ENCODE assay signal across 18 cellular contexts in the genomic region with DNA sequence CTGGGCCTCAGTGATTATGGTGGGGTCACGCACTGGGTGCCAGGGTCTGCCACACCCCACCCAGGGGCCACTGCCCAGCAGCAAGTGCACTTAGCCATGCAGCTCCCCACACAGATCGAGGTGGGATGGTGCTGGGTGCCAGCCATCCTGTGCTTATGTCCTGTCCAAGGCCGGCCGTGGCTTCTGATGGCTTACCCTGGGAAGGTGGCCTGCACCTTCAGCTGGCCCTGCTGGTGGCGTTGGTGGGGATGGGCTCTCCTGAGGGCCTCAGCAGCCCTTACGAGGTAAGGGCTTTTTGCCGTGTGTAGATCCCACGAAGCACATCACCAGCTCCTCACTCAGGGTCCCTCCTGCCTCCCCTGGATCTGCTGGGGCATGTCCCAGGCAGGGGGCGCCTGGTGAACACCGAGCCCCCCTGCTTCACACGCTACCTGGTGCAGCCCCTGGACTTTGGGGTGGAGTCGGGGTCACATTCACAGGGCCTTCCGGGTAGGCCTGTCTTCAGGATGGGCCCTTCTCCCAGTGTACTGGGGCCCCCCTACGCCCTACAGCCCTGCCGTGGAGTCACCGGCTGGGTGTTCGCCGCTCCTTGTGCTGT. TPM values are rescaled to one million over a fixed set of nuclear protein-coding genes. Genes with fewer than 3 reads are reported as not detected.
A peak's percentile ranks its signal among the peaks of the same experiment; 100 is the strongest.
DNase-seq lines count a peak whose midpoint lies in the region; FAIRE-seq and TF ChIP-seq lines count a peak whose summit lies in the region.
"Had no signal": no experiment of that assay in that cellular context is flagged by ENCODE, and none has a peak within 500 bp of the region (broad histone marks: within the 10 kb centered on the region; RNA-seq: fewer than 3 reads in every experiment).

No MANE protein-coding gene starts in this region.

- H3K23me2 ChIP-seq in H9 (ENCODE audit: insufficient read length, low read depth, low read length, poor library complexity, severe bottlenecking) (no peaks in the 10 kb centered on the region), H1 (ENCODE audit: low read depth, low read length) (no peaks in the 10 kb centered on the region)

- H3K56ac ChIP-seq in H9 (ENCODE audit: insufficient read length, low read depth, low read length) (no peak overlapping the region), H1 (replicated peaks; ENCODE audit: insufficient read length, low read depth, low read length) (no peak overlapping the region)

- H3K4ac ChIP-seq in H9 (ENCODE audit: low read depth, low read length) (no peak overlapping the region), H1 (replicated peaks; ENCODE audit: insufficient read length, low read depth, low read length) (no peak overlapping the region), neuronal stem cell (ENCODE audit: low read length) (peak overlapping the region; percentile 66)

- H3K27ac ChIP-seq in H9 (ENCODE audit: insufficient read length, low read depth, low read length), result no peak overlapping the region
- H3K27ac ChIP-seq in H1 (ENCODE audit: low read depth, low read length), result no peak overlapping the region
- no peak overlapping the region for H3K27ac ChIP-seq in neuronal stem cell (replicated peaks; ENCODE audit: low read length)
- H3K27ac ChIP-seq in substantia nigra (ENCODE audit: low read depth, low read length, poor library complexity, severe bottlenecking), result no peak overlapping the region
- no peak overlapping the region for H3K27ac ChIP-seq in tibial artery
- H3K27ac ChIP-seq: 22Rv1, C4-2B had no signal

- H3K9ac ChIP-seq in H9 (ENCODE audit: extremely low read depth, insufficient read length, low read length) (no peak overlapping the region), H1 (replicated peaks in 1 of 4; ENCODE audit: extremely low read depth in 1 of 4, low read depth in 3 of 4, low read length in 3 of 4) (no peak overlapping the region), neuronal stem cell (ENCODE audit: low read depth, low read length, poor library complexity) (peak overlapping the region; percentile 60)

- peak overlapping the region; percentile 56 for H3K27ac Mint-ChIP-seq in activated naive CD4-positive, alpha-beta T cell treated with anti-CD3 and anti-CD28 coated beads for 36 hours
- peak overlapping the region in 1 of 3 experiments; percentile 82; a peak in 2 of 7 replicates for H3K27ac Mint-ChIP-seq in H9
- H3K27ac Mint-ChIP-seq: CD4-positive, alpha-beta memory T cell had no signal

- 0 out of 4 replicates have a peak, but pooled peaks of 1 of the 2 experiments have one; percentile 8 for TF ChIP-seq RAD21 in H1 (IDR thresholded peaks at IDR 0.05 in 1 of 2, conservative IDR thresholded peaks at IDR 0.05 in 1 of 2; ENCODE audit: low read depth in 2 of 2, low read length in 2 of 2)

- no peaks in the 10 kb centered on the region for H3K4me1 Mint-ChIP-seq in activated naive CD4-positive, alpha-beta T cell treated with anti-CD3 and anti-CD28 coated beads for 36 hours (ENCODE audit: low read depth)
- peaks cover 12 to 18% of the 10 kb centered on the region in 2 experiments for H3K4me1 Mint-ChIP-seq in H9

- H3K14ac ChIP-seq in H9 (ENCODE audit: insufficient read depth, low read length) (no peak overlapping the region), H1 (ENCODE audit: insufficient read length) (no peak overlapping the region), neuronal stem cell (ENCODE audit: low read length) (peak overlapping the region; percentile 94)

- H2BK20ac ChIP-seq in H9 (ENCODE audit: low read depth, low read length, poor library complexity, severe bottlenecking), result no peak overlapping the region
- no peak overlapping the region for H2BK20ac ChIP-seq in H1 (ENCODE audit: low read length)

- H3K9me3 Mint-ChIP-seq in activated naive CD4-positive, alpha-beta T cell treated with anti-CD3 and anti-CD28 coated beads for 36 hours, result no peaks in the 10 kb centered on the region
- no peaks in the 10 kb centered on the region for H3K9me3 Mint-ChIP-seq in H9
- H3K9me3 Mint-ChIP-seq: CD4-positive, alpha-beta memory T cell had no signal

- H2BK12ac ChIP-seq in H9 (ENCODE audit: insufficient read length, low read depth, low read length) (no peak overlapping the region), H1 (ENCODE audit: low read depth, low read length) (no peak overlapping the region; the same call in 1 of the 2 replicates), neuronal stem cell (ENCODE audit: low read length) (peak overlapping the region; percentile 58)

- H4K91ac ChIP-seq in H9 (ENCODE audit: insufficient read length, low read depth, low read length), result no peak overlapping the region
- peak overlapping the region; percentile 11 for H4K91ac ChIP-seq in H1 (replicated peaks; ENCODE audit: insufficient read length, low read length)
- H4K91ac ChIP-seq in neuronal stem cell (ENCODE audit: low read depth, low read length, poor library complexity), result no peak overlapping the region

- no peak for FAIRE-seq in H1 (lab: Jason Lieb, UNC)
- FAIRE-seq: G401.6, GM12891, H54 had no signal

- no peak overlapping the region for H3T11ph ChIP-seq in H9 (ENCODE audit: low read length)

- H3K36me3 ChIP-seq in H1 (ENCODE audit: control insufficient read depth in 2 of 4, insufficient read depth in 4 of 4, low read length in 3 of 4) (no peaks in the 10 kb centered on the region; a peak in 1 of 8 replicates), neuronal stem cell (replicated peaks in 1 of 2; ENCODE audit: control insufficient read depth in 2 of 2, insufficient read depth in 2 of 2, low read length in 2 of 2) (no peaks in the 10 kb centered on the region), tibial artery (peaks cover 0 to 8% (median 0%) of the 10 kb centered on the region in 3 donors)

- H2BK15ac ChIP-seq in H9 (ENCODE audit: low read depth, low read length), result no peak overlapping the region
- H2BK15ac ChIP-seq in H1 (ENCODE audit: low read length), result no peak overlapping the region
- no peak overlapping the region for H2BK15ac ChIP-seq in neuronal stem cell (ENCODE audit: low read length)

- CTCF ChIA-PET in activated naive CD4-positive, alpha-beta T cell treated with anti-CD3 and anti-CD28 coated beads for 36 hours (lab: Charles Lee), result no interaction called here
- CTCF ChIA-PET in H1 (lab: Charles Lee; ENCODE audit: partially characterized antibody), result interaction anchor here (0.6 to 1.9 kb wide), 8 partner anchors 9 to 279 kb away, joined by 3 to 7 read pairs (median 4); no protein-coding TSS in a partner anchor

- H3K4me1 ChIP-seq in H9 (ENCODE audit: insufficient read depth, low read length) (no peaks in the 10 kb centered on the region), H1 (replicated peaks in 1 of 4; ENCODE audit: control insufficient read depth in 3 of 4, insufficient read depth in 4 of 4, low read length in 3 of 4) (peaks cover 0 to 3% (median 0%) of the 10 kb centered on the region in 4 experiments; a peak in 1 of 7 replicates), neuronal stem cell (ENCODE audit: control insufficient read depth in 2 of 2, insufficient read depth in 1 of 2, low read depth in 1 of 2, low read length in 2 of 2) (no peaks in the 10 kb centered on the region), tibial artery (peaks cover 0 to 4% (median 0%) of the 10 kb centered on the region in 4 donors)

- no peaks in the 10 kb centered on the region for H3K79me1 ChIP-seq in H9 (ENCODE audit: insufficient read depth, low read depth, low read length, poor library complexity, severe bottlenecking)
- H3K79me1 ChIP-seq in H1 (ENCODE audit: low read depth, low read length), result no peaks in the 10 kb centered on the region
- H3K79me1 ChIP-seq in neuronal stem cell (ENCODE audit: low read depth, low read length), result peaks cover 9% of the 10 kb centered on the region

- no peak overlapping the region for H3K4me3 Mint-ChIP-seq in activated naive CD4-positive, alpha-beta T cell treated with anti-CD3 and anti-CD28 coated beads for 36 hours
- H3K4me3 Mint-ChIP-seq in H9, result no peak overlapping the region

- no peaks in the 10 kb centered on the region for H3K36me3 Mint-ChIP-seq in activated naive CD4-positive, alpha-beta T cell treated with anti-CD3 and anti-CD28 coated beads for 36 hours (ENCODE audit: low read depth)
- H3K36me3 Mint-ChIP-seq in H9 (ENCODE audit: insufficient read depth in 1 of 3, low read depth in 3 of 3), result peaks cover 0 to 3% (median 0%) of the 10 kb centered on the region in 3 experiments; a peak in 1 of 7 replicates

- H3K4me2 ChIP-seq in H9 (ENCODE audit: insufficient read depth, insufficient read length, low read length), result no peak overlapping the region
- H3K4me2 ChIP-seq in H1 (ENCODE audit: insufficient read depth in 1 of 2, low read depth in 2 of 2, low read length in 2 of 2), result no peak overlapping the region
- H3K4me2 ChIP-seq in neuronal stem cell (ENCODE audit: insufficient read depth, low read length, poor library complexity, severe bottlenecking), result no peak overlapping the region

- no peaks in the 10 kb centered on the region for H3K27me3 Mint-ChIP-seq in activated naive CD4-positive, alpha-beta T cell treated with anti-CD3 and anti-CD28 coated beads for 36 hours (ENCODE audit: low read depth)
- peaks cover 2% of the 10 kb centered on the region; the same call in 1 of the 2 replicates for H3K27me3 Mint-ChIP-seq in H9 (ENCODE audit: low read depth)
- H3K27me3 Mint-ChIP-seq: CD4-positive, alpha-beta memory T cell had no signal

- no peaks in the 10 kb centered on the region for H3K9me3 ChIP-seq in H9 (ENCODE audit: control insufficient read depth, low read depth, low read length)
- H3K9me3 ChIP-seq in H1 (ENCODE audit: insufficient read depth in 2 of 2, low read depth in 1 of 2, low read length in 1 of 2), result no peaks in the 10 kb centered on the region
- no peaks in the 10 kb centered on the region for H3K9me3 ChIP-seq in neuronal stem cell (replicated peaks in 1 of 2; ENCODE audit: control insufficient read depth in 2 of 2, insufficient read depth in 1 of 2, low read depth in 1 of 2, low read length in 2 of 2)
- no peaks in the 10 kb centered on the region for H3K9me3 ChIP-seq in tibial artery

- H3K79me2 ChIP-seq in H9 (ENCODE audit: insufficient read depth, low read length), result no peaks in the 10 kb centered on the region
- no peaks in the 10 kb centered on the region for H3K79me2 ChIP-seq in H1 (ENCODE audit: control insufficient read depth in 1 of 2, insufficient read depth in 2 of 2, low read length in 2 of 2)

- H4K20me1 ChIP-seq in H9 (ENCODE audit: control insufficient read depth, insufficient read depth, insufficient read length) (no peaks in the 10 kb centered on the region), H1 (replicated peaks in 1 of 2; ENCODE audit: control insufficient read depth in 1 of 2, insufficient read depth in 2 of 2, low read length in 2 of 2) (peaks cover 4 to 6% of the 10 kb centered on the region in 2 experiments)

- intact Hi-C loops in activated naive CD4-positive, alpha-beta T cell treated with anti-CD3 and anti-CD28 coated beads for 36 hours (cut with micrococcal nuclease), result no loop called here
- intact Hi-C loops in tibial artery (cut with DNase I; ENCODE audit: low total_unique reads), result no loop called here

- DNase-seq in activated naive CD4-positive, alpha-beta T cell treated with anti-CD3 and anti-CD28 coated beads for 36 hours, result no peak
- DNase-seq in activated naive CD4-positive, alpha-beta T cell treated with anti-CD3 and anti-CD28 coated beads, Interleukin-2, amount 50 U/mL, for 16 hours, result no peak
- peak; percentile 28 for DNase-seq in H9
- DNase-seq in H1 (ENCODE audit: low read depth in 1 of 2, low spot score in 2 of 2), result no peak
- no peak for DNase-seq in neuronal stem cell (ENCODE audit: low spot score)
- DNase-seq in substantia nigra (lab: John Stamatoyannopoulos, UW), result no peak
- no peak for DNase-seq in tibial artery
- no peak for DNase-seq in AG08395 (ENCODE audit: low spot score)
- DNase-seq: CD4-positive, alpha-beta memory T cell; DMS153; DMS79 treated with DMSO at 0.1 percent for 48 hours; EL; IMR-90 had no signal

- H2BK120ac ChIP-seq in H9 (ENCODE audit: low read depth, low read length, poor library complexity, severe bottlenecking), result no peak overlapping the region
- H2BK120ac ChIP-seq in H1 (replicated peaks; ENCODE audit: low read depth, low read length), result no peak overlapping the region
- H2BK120ac ChIP-seq in neuronal stem cell (ENCODE audit: low read depth, low read length), result no peak overlapping the region

- no peak overlapping the region for H4K5ac ChIP-seq in H9 (ENCODE audit: insufficient read length, low read depth, low read length)
- no peak overlapping the region for H4K5ac ChIP-seq in H1 (ENCODE audit: insufficient read length, low read depth, low read length)

- H3K27me3 ChIP-seq in H9 (ENCODE audit: insufficient read depth, low read length) (no peaks in the 10 kb centered on the region), H1 (replicated peaks in 1 of 4; ENCODE audit: control insufficient read depth in 3 of 4, extremely low read depth in 1 of 4, insufficient read depth in 3 of 4, low read length in 3 of 4) (no peaks in the 10 kb centered on the region), neuronal stem cell (ENCODE audit: control insufficient read depth in 3 of 3, insufficient read depth in 3 of 3, low read depth in 1 of 3, low read length in 3 of 3) (no peaks in the 10 kb centered on the region), tibial artery (no peaks in the 10 kb centered on the region)

- H3K23ac ChIP-seq in H9 (ENCODE audit: insufficient read length, low read depth, low read length) (no peak overlapping the region), H1 (ENCODE audit: insufficient read length) (no peak overlapping the region), neuronal stem cell (ENCODE audit: low read depth, low read length, poor library complexity) (peak overlapping the region; percentile 96)

- TF ChIP-seq CTCF in H9 (conservative IDR thresholded peaks at IDR 0.05), result no peak
- TF ChIP-seq CTCF in H1 (IDR thresholded peaks at IDR 0.05; ENCODE audit: control extremely low read depth in 1 of 3, insufficient read depth in 1 of 3, low read depth in 1 of 3, low read length in 3 of 3), result no peak
- TF ChIP-seq CTCF in tibial artery (IDR thresholded peaks at IDR 0.05), result no peak

- no peak overlapping the region for H4K8ac ChIP-seq in H9 (replicated peaks; ENCODE audit: insufficient read length, low read depth, low read length)
- H4K8ac ChIP-seq in H1 (ENCODE audit: extremely low read depth, insufficient read depth, low read length), result peak overlapping the region; percentile 41; the same call in 1 of the 2 replicates
- H4K8ac ChIP-seq in neuronal stem cell (ENCODE audit: low read depth, low read length), result no peak overlapping the region

- H2AFZ ChIP-seq in H9 (ENCODE audit: low read length), result no peak overlapping the region
- H2AFZ ChIP-seq in H1 (ENCODE audit: low read length), result no peak overlapping the region
- H2AFZ ChIP-seq in neuronal stem cell (ENCODE audit: low read length), result no peak overlapping the region

- WGBS in H9 (ENCODE audit: extremely low coverage, insufficient read length, low lambda C conversion rate), result no CpG with 5 or more reads among the region's 18 CpGs
- WGBS in H1 (ENCODE audit: extremely low coverage in 1 of 2, insufficient coverage in 1 of 2, insufficient read length in 1 of 2, insufficient replicate concordance in 2 of 2, low coverage in 1 of 2, low lambda C conversion rate in 2 of 2, missing lambda C conversion rate in 1 of 2), 2 experiments, result 91% methylated on average over 16 of the region's 18 CpGs; no CpG with 5 or more reads in 1 of the 2 experiments
- WGBS in neuronal stem cell (ENCODE audit: extremely low coverage in 2 of 2, insufficient read length in 2 of 2, insufficient replicate concordance in 1 of 2), 2 donors, result no CpG with 5 or more reads among the region's 18 CpGs

- POLR2A ChIA-PET in H1 (lab: Charles Lee; ENCODE audit: partially characterized antibody), result interaction anchor here (0.6 to 0.9 kb wide), 2 partner anchors 18 to 160 kb away, joined by 3 to 4 read pairs; no protein-coding TSS in a partner anchor

- H3K18ac ChIP-seq in H9 (ENCODE audit: insufficient read length, low read depth, low read length) (no peak overlapping the region), H1 (ENCODE audit: extremely low read depth, low read length) (no peak overlapping the region), neuronal stem cell (ENCODE audit: low read length) (peak overlapping the region; percentile 93)

- no peak for TF ChIP-seq POLR2A in H1 (IDR thresholded peaks at IDR 0.05; ENCODE audit: control extremely low read depth in 1 of 2, low read depth in 2 of 2, low read length in 2 of 2)

- no peak overlapping the region for H2AK5ac ChIP-seq in H9 (ENCODE audit: insufficient read length, low read length)
- H2AK5ac ChIP-seq in H1 (ENCODE audit: low read depth, low read length), result no peak overlapping the region
- peak overlapping the region; percentile 88 for H2AK5ac ChIP-seq in neuronal stem cell (ENCODE audit: low read depth, low read length)

- TF ChIP-seq EP300 in H1 (IDR thresholded peaks at IDR 0.05; ENCODE audit: borderline replicate concordance in 1 of 2, low read depth in 2 of 2, low read length in 2 of 2), result no peak

- H3K4me3 ChIP-seq in H1 (ENCODE audit: extremely low read depth in 1 of 4, insufficient read depth in 2 of 4, low read depth in 3 of 4, low read length in 4 of 4), result no peak overlapping the region
- no peak overlapping the region for H3K4me3 ChIP-seq in neuronal stem cell (ENCODE audit: low read length in 2 of 2)
- H3K4me3 ChIP-seq in tibial artery, result no peak overlapping the region

- H2BK5ac ChIP-seq in H9 (ENCODE audit: insufficient read length, low read length) (no peak overlapping the region), H1 (ENCODE audit: low read depth, low read length) (peak overlapping the region; percentile 32; the same call in 1 of the 2 replicates), neuronal stem cell (ENCODE audit: low read length) (peak overlapping the region; percentile 87)

RNA-seq across cellular contexts. Expression of a gene that starts 46.6 kb away (rescaled TPM):
- total RNA-seq in activated naive CD4-positive, alpha-beta T cell treated with anti-CD3 and anti-CD28 coated beads for 36 hours, result 1 to 10 TPM; 4.0 to 4.2 TPM
- 19.0 and 19.1 TPM in 2 replicates for total RNA-seq in H9 (2021)
- total RNA-seq in H1 (2021; fragmentation: NEBNext Ultra II Directional; extraction: Animal tissue kit (Norgen Biotek cat#: 25700)), result 8.5 TPM in 2 replicates
- polyA plus RNA-seq in H1 (2011; rRNA removed), result 2.9 and 6.5 TPM in 2 replicates
- 2.7 TPM for polyA plus RNA-seq in H1 (2011; cell fraction: cytosol; rRNA removed)
- 18.3 TPM for polyA plus RNA-seq in H1 (2011; cell fraction: nucleus; rRNA removed)
- 4.4 to 9.8 TPM (median 8.1 TPM) in 4 replicates for polyA plus RNA-seq in H1 (2012, experiment 1 of 2)
- 4.9 TPM for polyA plus RNA-seq in H1 (2012, experiment 2 of 2)
- polyA plus RNA-seq in H1 (2013, experiment 1 of 2), result 8.8 TPM
- polyA plus RNA-seq in H1 (2013, experiment 2 of 2), result 7.7 TPM
- polyA minus RNA-seq in H1 (2011; rRNA and poly(A)+ RNA removed), result 0.71 and 1.8 TPM in 2 replicates
- polyA minus RNA-seq in H1 (2011; cell fraction: cytosol; rRNA and poly(A)+ RNA removed), result 4.7 TPM
- polyA minus RNA-seq in H1 (2011; cell fraction: nucleus; rRNA and poly(A)+ RNA removed), result 6.3 TPM
- polyA plus RNA-seq in neuronal stem cell (2013, experiment 1 of 2), result 17.4 TPM
- 17.8 TPM for polyA plus RNA-seq in neuronal stem cell (2013, experiment 2 of 2)
